Comparison of ENCODE assay signal across 1 cellular context in genomic region chr2:108538000-108538625, GRCh38.
TF ChIP-seq lines count a peak whose summit lies in the region.

No MANE protein-coding gene starts in this region.

TF ChIP-seq in SK-N-SH treated with all-trans-retinoic acid at 6 μM for 48 hours, 23 proteins besides CTCF, POLR2A, EP300 and RAD21 (continued from another document):
- TF ChIP-seq TCF4 (CRISPR knock-in tag; IDR thresholded peaks at IDR 0.05; ENCODE audit: borderline replicate concordance) (no peak), ZNF70 (CRISPR knock-in tag; IDR thresholded peaks at IDR 0.05) (no peak), PPARA (CRISPR knock-in tag; IDR thresholded peaks at IDR 0.05; ENCODE audit: borderline replicate concordance) (no peak), ARNTL (CRISPR knock-in tag; IDR thresholded peaks at IDR 0.05; ENCODE audit: borderline replicate concordance, low read depth) (no peak), RARB (CRISPR knock-in tag; IDR thresholded peaks at IDR 0.05) (no peak), POU6F1 (CRISPR knock-in tag; IDR thresholded peaks at IDR 0.05; ENCODE audit: borderline replicate concordance, low read depth) (no peak)
- TF ChIP-seq, protein P1, sequence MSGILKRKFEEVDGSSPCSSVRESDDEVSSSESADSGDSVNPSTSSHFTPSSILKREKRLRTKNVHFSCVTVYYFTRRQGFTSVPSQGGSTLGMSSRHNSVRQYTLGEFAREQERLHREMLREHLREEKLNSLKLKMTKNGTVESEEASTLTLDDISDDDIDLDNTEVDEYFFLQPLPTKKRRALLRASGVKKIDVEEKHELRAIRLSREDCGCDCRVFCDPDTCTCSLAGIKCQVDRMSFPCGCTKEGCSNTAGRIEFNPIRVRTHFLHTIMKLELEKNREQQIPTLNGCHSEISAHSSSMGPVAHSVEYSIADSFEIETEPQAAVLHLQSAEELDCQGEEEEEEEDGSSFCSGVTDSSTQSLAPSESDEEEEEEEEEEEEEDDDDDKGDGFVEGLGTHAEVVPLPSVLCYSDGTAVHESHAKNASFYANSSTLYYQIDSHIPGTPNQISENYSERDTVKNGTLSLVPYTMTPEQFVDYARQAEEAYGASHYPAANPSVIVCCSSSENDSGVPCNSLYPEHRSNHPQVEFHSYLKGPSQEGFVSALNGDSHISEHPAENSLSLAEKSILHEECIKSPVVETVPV (CRISPR knock-in tag; IDR thresholded peaks at IDR 0.05), result no peak
